In genomic region chr9:21854119-21854518, GRCh38 we compare ENCODE assay signal across 16 cellular contexts. TPM values are rescaled to one million over a fixed set of nuclear protein-coding genes. Genes with fewer than 3 reads are reported as not detected.
DNase-seq lines count a peak whose midpoint lies in the region; ATAC-seq and TF ChIP-seq lines count a peak whose summit lies in the region.
"Had no signal": no experiment of that assay in that cellular context is flagged by ENCODE, and none has a peak within 500 bp of the region (broad histone marks: within the 10 kb centered on the region; RNA-seq: fewer than 3 reads in every experiment).

No MANE protein-coding gene starts in this region.

- no peaks in the 10 kb centered on the region for H3K9me2 ChIP-seq in PC-9 (ENCODE audit: insufficient read depth)
- H3K9me2 ChIP-seq in SK-N-SH, result no peaks in the 10 kb centered on the region

- no peaks in the 10 kb centered on the region for H3K9me3 ChIP-seq in PC-9 (ENCODE audit: insufficient read depth, low read depth)
- H3K9me3 ChIP-seq in SK-N-SH, result no peaks in the 10 kb centered on the region
- no peaks in the 10 kb centered on the region for H3K9me3 ChIP-seq in MG63

- TF ChIP-seq RAD21 in SK-N-SH (IDR thresholded peaks at IDR 0.05; ENCODE audit: low read length), result no peak

- H3K4me2 ChIP-seq in PC-9 (peak overlapping the region; percentile 49; the same call in 1 of the 2 replicates), SK-N-SH (no peak overlapping the region)
- H3K4me2 ChIP-seq: BLaER1 treated with 17β-estradiol and CSF1 and Interleukin-3, amounts not matched to agents 10 nM and 100 nM had no signal

- TF ChIP-seq CTCF in PC-9 (conservative IDR thresholded peaks at IDR 0.05), result no peak
- TF ChIP-seq CTCF in foreskin keratinocyte (conservative IDR thresholded peaks at IDR 0.05), result no peak
- TF ChIP-seq CTCF in mesothelial cell of epicardium (IDR thresholded peaks at IDR 0.05; ENCODE audit: unreplicated experiment), result no peak
- no peak for TF ChIP-seq CTCF in SK-N-SH (IDR thresholded peaks at IDR 0.05)

- no peaks in the 10 kb centered on the region for H3K27me3 Mint-ChIP-seq in mesothelial cell of epicardium (ENCODE audit: low read depth)

- intact Hi-C loops in PC-9 (cut with micrococcal nuclease; ENCODE audit: unreplicated experiment), result loop anchor here (1.0 kb wide), 3 partner anchors 9 to 385 kb away; no protein-coding TSS in a partner anchor

- H3K4me1 Mint-ChIP-seq in mesothelial cell of epicardium, result peaks cover 6% of the 10 kb centered on the region

- CTCF ChIA-PET in PC-9 (lab: Charles Lee) (interaction anchor here (0.7 to 1.1 kb wide), 2 partner anchors 10 to 390 kb away, joined by 3 to 4 read pairs; no protein-coding TSS in a partner anchor), SK-N-SH (lab: Yijun Ruan, JAX) (no interaction called here)

- H3K4me1 ChIP-seq in ACC112 (ENCODE audit: control insufficient read depth, insufficient read depth, low read length, unreplicated experiment), result peaks cover 31% of the 10 kb centered on the region
- H3K4me1 ChIP-seq in PC-9 (replicated peaks; ENCODE audit: insufficient read depth), result peaks cover 30% of the 10 kb centered on the region
- peaks cover 15% of the 10 kb centered on the region for H3K4me1 ChIP-seq in foreskin keratinocyte
- no peaks in the 10 kb centered on the region for H3K4me1 ChIP-seq in SK-N-SH (ENCODE audit: control insufficient read depth in 1 of 2, insufficient read depth in 2 of 2, low read depth in 1 of 2, low read length in 1 of 2)

- WGBS in SK-N-SH (ENCODE audit: low lambda C conversion rate), result 97% methylated on average over 4 of the region's 4 CpGs

- no peak overlapping the region for H3K4me3 Mint-ChIP-seq in mesothelial cell of epicardium

- no peak overlapping the region for H3K9ac ChIP-seq in SK-N-SH
- H3K9ac ChIP-seq: BLaER1 treated with 17β-estradiol and CSF1 and Interleukin-3, amounts not matched to agents 10 nM and 100 nM had no signal

- H2AFZ ChIP-seq in ACC112 (ENCODE audit: low read length, unreplicated experiment), result no peak overlapping the region
- H2AFZ ChIP-seq in PC-9, result no peak overlapping the region
- no peak overlapping the region for H2AFZ ChIP-seq in SK-N-SH (ENCODE audit: low read depth)

- H3K27me3 ChIP-seq in ACC112 (ENCODE audit: insufficient read depth, low read length) (no peaks in the 10 kb centered on the region), PC-9 (ENCODE audit: insufficient read depth, low read depth) (no peaks in the 10 kb centered on the region), foreskin keratinocyte (no peaks in the 10 kb centered on the region), SK-N-SH (ENCODE audit: insufficient read depth) (no peaks in the 10 kb centered on the region), MG63 (no peaks in the 10 kb centered on the region)
- H3K27me3 ChIP-seq: BLaER1 treated with 17β-estradiol and CSF1 and Interleukin-3, amounts not matched to agents 10 nM and 100 nM had no signal

- TSS peak; percentile 95 for BruUV-seq in PC-9 (replicated peaks; lab: Mats Ljungman, UMichigan)

- POLR2A ChIA-PET in PC-9 (lab: Charles Lee; ENCODE audit: unreplicated experiment) (interaction anchor here (0.7 to 1.2 kb wide), 4 partner anchors 24 to 387 kb away, joined by 5 to 11 read pairs (median 6); no protein-coding TSS in a partner anchor), SK-N-SH (lab: Yijun Ruan, JAX) (no interaction called here)

- no peak for ATAC-seq in foreskin keratinocyte
- ATAC-seq: Right ventricle myocardium inferior had no signal

- TF ChIP-seq EP300 in SK-N-SH (IDR thresholded peaks at IDR 0.05; ENCODE audit: borderline replicate concordance in 1 of 2, low read depth in 1 of 2, low read length in 1 of 2), result no peak

- H3K79me2 ChIP-seq in ACC112 (ENCODE audit: control insufficient read depth, insufficient read depth, low read length, unreplicated experiment) (no peaks in the 10 kb centered on the region), PC-9 (ENCODE audit: low read depth) (peaks cover 10% of the 10 kb centered on the region), SK-N-SH (ENCODE audit: insufficient read depth) (no peaks in the 10 kb centered on the region)

- H3K9me3 Mint-ChIP-seq in mesothelial cell of epicardium, result peaks cover 4% of the 10 kb centered on the region

- H3K36me3 ChIP-seq in ACC112 (ENCODE audit: insufficient read depth, low read length) (peaks cover 35% of the 10 kb centered on the region), PC-9 (ENCODE audit: low read depth) (peaks cover 25% of the 10 kb centered on the region), SK-N-SH (replicated peaks in 1 of 2; ENCODE audit: control insufficient read depth in 1 of 2, insufficient read depth in 2 of 2, low read length in 1 of 2) (peaks cover 43 to 52% of the 10 kb centered on the region in 2 experiments), MG63 (peaks cover 65% of the 10 kb centered on the region)

- H3F3A ChIP-seq in PC-9 (ENCODE audit: insufficient read depth, low read depth) (peaks cover 36% of the 10 kb centered on the region), SK-N-SH (replicated peaks; ENCODE audit: insufficient read depth) (no peaks in the 10 kb centered on the region)

- H4K20me1 ChIP-seq in PC-9 (ENCODE audit: insufficient read depth) (no peaks in the 10 kb centered on the region), SK-N-SH (ENCODE audit: insufficient read depth) (no peaks in the 10 kb centered on the region)

- peak overlapping the region; percentile 6; the same call in 1 of the 2 replicates for H3K27ac ChIP-seq in ACC112 (ENCODE audit: low read depth, low read length)
- peak overlapping the region; percentile 50 for H3K27ac ChIP-seq in PC-9
- H3K27ac ChIP-seq in foreskin keratinocyte, result peak overlapping the region; percentile 27
- H3K27ac ChIP-seq in SK-N-SH (ENCODE audit: low read depth in 2 of 2, low read length in 1 of 2), result no peak overlapping the region
- H3K27ac ChIP-seq: BLaER1 treated with 17β-estradiol and CSF1 and Interleukin-3, amounts not matched to agents 10 nM and 100 nM had no signal

- DNase-seq in PC-9, result no peak
- DNase-seq in foreskin keratinocyte, result no peak
- DNase-seq in mesothelial cell of epicardium (ENCODE audit: low spot score in 2 of 2, unreplicated experiment in 2 of 2), result no peak
- DNase-seq in SK-N-SH, result no peak
- DNase-seq in kidney tubule cell (ENCODE audit: low spot score), result no peak
- no peak for DNase-seq in MG63
- DNase-seq in activated T-cell treated with anti-CD3 and anti-CD28 coated beads for 4 hours, result no peak
- DNase-seq: 8988T; NCI-H1417; NCI-H2029; NCI-H524 treated with DMSO at 0.1 percent for 48 hours; NK-92 treated with Interleukin-12 subunit alpha and Interleukin-12 subunit beta, amount 100 ng/mL, for 24 hours; OCI-M1 had no signal

- H3K4me3 ChIP-seq in ACC112 (ENCODE audit: low read depth, low read length) (no peak overlapping the region), PC-9 (peak overlapping the region; percentile 8; the same call in 1 of the 2 replicates), SK-N-SH (ENCODE audit: low read depth in 2 of 2, low read length in 1 of 2) (no peak overlapping the region), MG63 (no peak overlapping the region)
- H3K4me3 ChIP-seq: BLaER1 treated with 17β-estradiol and CSF1 and Interleukin-3, amounts not matched to agents 10 nM and 100 nM had no signal

- H3K27ac Mint-ChIP-seq in mesothelial cell of epicardium, result peak overlapping the region; percentile 62

- peaks cover 66% of the 10 kb centered on the region for H3K36me3 Mint-ChIP-seq in mesothelial cell of epicardium

TF ChIP-seq in SK-N-SH, 30 proteins besides CTCF, POLR2A, EP300 and RAD21 (continues in another document):
- no peak for TF ChIP-seq YY1 (IDR thresholded peaks at IDR 0.05; ENCODE audit: low read depth)
- TF ChIP-seq POLR2AphosphoS5 (IDR thresholded peaks at IDR 0.05; ENCODE audit: low read depth, low read length), result no peak
- no peak for TF ChIP-seq RFX5 (IDR thresholded peaks at IDR 0.05; ENCODE audit: low read length)
- TF ChIP-seq, protein P1, sequence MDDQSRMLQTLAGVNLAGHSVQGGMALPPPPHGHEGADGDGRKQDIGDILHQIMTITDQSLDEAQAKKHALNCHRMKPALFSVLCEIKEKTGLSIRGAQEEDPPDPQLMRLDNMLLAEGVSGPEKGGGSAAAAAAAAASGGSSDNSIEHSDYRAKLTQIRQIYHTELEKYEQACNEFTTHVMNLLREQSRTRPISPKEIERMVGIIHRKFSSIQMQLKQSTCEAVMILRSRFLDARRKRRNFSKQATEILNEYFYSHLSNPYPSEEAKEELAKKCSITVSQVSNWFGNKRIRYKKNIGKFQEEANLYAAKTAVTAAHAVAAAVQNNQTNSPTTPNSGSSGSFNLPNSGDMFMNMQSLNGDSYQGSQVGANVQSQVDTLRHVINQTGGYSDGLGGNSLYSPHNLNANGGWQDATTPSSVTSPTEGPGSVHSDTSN (IDR thresholded peaks at IDR 0.05), result no peak
- no peak for TF ChIP-seq MXI1 (IDR thresholded peaks at IDR 0.05; ENCODE audit: low read depth, low read length)

RNA-seq across cellular contexts. Expression of gene MTAP, which starts 51.7 kb away (rescaled TPM):
- total RNA-seq in PC-9 (2021), result 44.1 and 46.1 TPM in 2 replicates
- total RNA-seq in foreskin keratinocyte, result 61.9 and 64.3 TPM in 2 replicates
- 24.6 and 29.9 TPM in 2 replicates for polyA plus RNA-seq in foreskin keratinocyte
- total RNA-seq in mesothelial cell of epicardium, result 78.5 to 90.0 TPM (median 88.3 TPM) in 3 replicates
- polyA plus RNA-seq in SK-N-SH (2012; rRNA removed), result 9.8 and 12.6 TPM in 2 replicates
- 10.3 and 13.1 TPM in 2 replicates for polyA plus RNA-seq in SK-N-SH (2012; cell fraction: cytosol; rRNA removed)
- 8.4 and 15.9 TPM in 2 replicates for polyA plus RNA-seq in SK-N-SH (2012; cell fraction: nucleus; rRNA removed)
- 37.1 and 133 TPM in 2 replicates for total RNA-seq in MG63 (2014; rRNA removed; shearing (Covaris generic); ENCODE audit: low replicate concordance)

Comparison
In these comparisons a context has a peak if more than half of its experiments do, and no peak if none do; other contexts are left out.
1. H3K27ac ChIP-seq: peak in ACC112 (single experiment), PC-9 (single experiment) and foreskin keratinocyte (single experiment); none in SK-N-SH (0 of 2).